In genomic region chr2:55052087-55053061, GRCh38 we compare ENCODE assay signal across 9 cellular contexts. TPM values are rescaled to one million over a fixed set of nuclear protein-coding genes. Genes with fewer than 3 reads are reported as not detected.
DNase-seq lines count a peak whose midpoint lies in the region; ATAC-seq and TF ChIP-seq lines count a peak whose summit lies in the region.
"Had no signal": no experiment of that assay in that cellular context is flagged by ENCODE, and none has a peak within 500 bp of the region (broad histone marks: within the 10 kb centered on the region; RNA-seq: fewer than 3 reads in every experiment).

No MANE protein-coding gene starts in this region.

- peaks cover 24% of the 10 kb centered on the region for H3K4me1 Mint-ChIP-seq in nephron

- H3K4me3 ChIP-seq in Jurkat, Clone E6-1 (ENCODE audit: low read length): peak overlapping the region; percentile 65

- ATAC-seq in HG03439 (IDR thresholded peaks at IDR 0.05; ENCODE audit: unreplicated experiment) (no peak), GM19324 (IDR thresholded peaks at IDR 0.05; ENCODE audit: low FRiP score, unreplicated experiment) (no peak), HG03432 (IDR thresholded peaks at IDR 0.05; ENCODE audit: unreplicated experiment) (no peak), GM19463 (IDR thresholded peaks at IDR 0.05; ENCODE audit: unreplicated experiment) (no peak)

- peak; percentile 31 for DNase-seq in Caki2 (ENCODE audit: low read depth)
- peak; percentile 46 for DNase-seq in Jurkat, Clone E6-1 (ENCODE audit: low read depth, low spot score)
- peak; percentile 24 for DNase-seq in amniotic epithelial cell (ENCODE audit: low read depth)
- DNase-seq: NCI-H748 treated with DMSO at 0.1 percent for 48 hours had no signal

- H3K27me3 Mint-ChIP-seq in nephron (ENCODE audit: low read depth): no peaks in the 10 kb centered on the region

- H3K9me3 Mint-ChIP-seq in nephron: no peaks in the 10 kb centered on the region

- in situ Hi-C loops in Caki2 (cut with HindIII; ENCODE audit: low pct_unique_long_range_greater_than_20kb, low sequenced_read_pairs): no loop called here

- H3K36me3 Mint-ChIP-seq in nephron (ENCODE audit: low read depth): no peaks in the 10 kb centered on the region

- peak overlapping the region; percentile 60 to 99 (median 98) for H3K27ac Mint-ChIP-seq in nephron

- TF ChIP-seq CTCF in nephron (IDR thresholded peaks at IDR 0.05; ENCODE audit: unreplicated experiment in 3 of 3): no peak

- H3K4me3 Mint-ChIP-seq in nephron: peak overlapping the region; percentile 8 to 36 (median 16)

RNA-seq across cellular contexts. Expression of gene RTN4, which starts 2.1 kb away (rescaled TPM):
- 184 and 231 TPM in 2 replicates for total RNA-seq in Caki2 (2014; rRNA removed; shearing (Covaris generic); ENCODE audit: low replicate concordance)
- polyA plus RNA-seq in Jurkat, Clone E6-1 (2012; ENCODE audit: insufficient read depth, insufficient read length): 149 TPM
